20 cellular contexts compared by ENCODE assay signal in genomic region chr6:164826831-164827468, GRCh38.
A peak's percentile ranks its signal among the peaks of the same experiment; 100 is the strongest.
DNase-seq lines count a peak whose midpoint lies in the region; ATAC-seq, FAIRE-seq and TF ChIP-seq lines count a peak whose summit lies in the region.
"Had no signal": no experiment of that assay in that cellular context is flagged by ENCODE, and none has a peak within 500 bp of the region (broad histone marks: within the 10 kb centered on the region; RNA-seq: fewer than 3 reads in every experiment).

No MANE protein-coding gene starts in this region.

- no peak overlapping the region for H4K5ac ChIP-seq in H1 (ENCODE audit: insufficient read length, low read depth, low read length)

- H3K27ac Mint-ChIP-seq in activated CD4-positive, alpha-beta memory T cell treated with anti-CD3 and anti-CD28 coated beads, Interleukin-2, amount 10 ng/mL, durations not matched to agents 7 days and 5 days: no peak overlapping the region
- H3K27ac Mint-ChIP-seq: activated CD4-positive, alpha-beta T cell treated with anti-CD3 and anti-CD28 coated beads for 36 hours; CD4-positive, CD25-positive, alpha-beta regulatory T cell; HFFc6; stimulated activated naive CD8-positive, alpha-beta T cell treated with anti-CD3 and anti-CD28 coated beads, Interleukin-15, amount 100 ng/mL, for 72 hours had no signal

- no peaks in the 10 kb centered on the region for H3K36me3 Mint-ChIP-seq in activated CD4-positive, alpha-beta memory T cell treated with anti-CD3 and anti-CD28 coated beads, Interleukin-2, amount 10 ng/mL, durations not matched to agents 7 days and 5 days (ENCODE audit: low read depth)
- H3K36me3 Mint-ChIP-seq: CD4-positive, CD25-positive, alpha-beta regulatory T cell had no signal

- no peaks in the 10 kb centered on the region for H3K23me2 ChIP-seq in H1 (ENCODE audit: low read depth, low read length)

- H3K4me3 Mint-ChIP-seq in activated CD4-positive, alpha-beta memory T cell treated with anti-CD3 and anti-CD28 coated beads, Interleukin-2, amount 10 ng/mL, durations not matched to agents 7 days and 5 days: no peak overlapping the region
- H3K4me3 Mint-ChIP-seq: activated CD4-positive, alpha-beta T cell treated with anti-CD3 and anti-CD28 coated beads for 36 hours; CD4-positive, CD25-positive, alpha-beta regulatory T cell; HFFc6; stimulated activated naive CD8-positive, alpha-beta T cell treated with anti-CD3 and anti-CD28 coated beads, Interleukin-15, amount 100 ng/mL, for 72 hours had no signal

- H3K36me3 ChIP-seq in H1 (ENCODE audit: control insufficient read depth in 2 of 4, insufficient read depth in 4 of 4, low read length in 3 of 4): no peaks in the 10 kb centered on the region
- H3K36me3 ChIP-seq: upper lobe of left lung had no signal

- no peaks in the 10 kb centered on the region for H3K27me3 ChIP-seq in H1 (replicated peaks in 1 of 4; ENCODE audit: control insufficient read depth in 3 of 4, extremely low read depth in 1 of 4, insufficient read depth in 3 of 4, low read length in 3 of 4)
- H3K27me3 ChIP-seq: hepatocyte, upper lobe of left lung had no signal

- DNase-seq in NCI-H2107 treated with DMSO at 0.1 percent for 48 hours (lab: John Stamatoyannopoulos, UW; ENCODE audit: unreplicated experiment) (peak; percentile 14), NCI-H2107 (lab: John Stamatoyannopoulos, UW) (no peak), NCI-H460 (ENCODE audit: extremely low read depth, low read depth) (peak; percentile 7), H1 (ENCODE audit: low read depth in 1 of 2, low spot score in 2 of 2) (no peak), sciatic nerve (ENCODE audit: low spot score) (no peak), DMS79 treated with DMSO at 0.1 percent for 48 hours (lab: John Stamatoyannopoulos, UW) (no peak), GM19240 (ENCODE audit: insufficient read length, low spot score) (no peak)
- no peak for DNase-seq in activated CD4-positive, alpha-beta memory T cell treated with anti-CD3 and anti-CD28 coated beads, Interleukin-2, amount 10 ng/mL, durations not matched to agents 7 days and 5 days
- DNase-seq: activated CD4-positive, alpha-beta T cell treated with anti-CD3 and anti-CD28 coated beads for 36 hours; activated gamma-delta T cell; CD4-positive, CD25-positive, alpha-beta regulatory T cell; cerebellar nuclear complex; effector memory CD4-positive, alpha-beta T cell; HFFc6; islet precursor cell; NCI-H446; stimulated activated naive CD8-positive, alpha-beta T cell treated with anti-CD3 and anti-CD28 coated beads, Interleukin-15, amount 100 ng/mL, for 72 hours; upper lobe of left lung had no signal

- TF ChIP-seq CTCF in H1 (IDR thresholded peaks at IDR 0.05; ENCODE audit: control extremely low read depth in 1 of 3, insufficient read depth in 1 of 3, low read depth in 1 of 3, low read length in 3 of 3): no peak

- H3K79me2 ChIP-seq in H1 (ENCODE audit: control insufficient read depth in 1 of 2, insufficient read depth in 2 of 2, low read length in 2 of 2): no peaks in the 10 kb centered on the region
- H3K79me2 ChIP-seq: hepatocyte had no signal

- no peak overlapping the region for H2BK15ac ChIP-seq in H1 (ENCODE audit: low read length)

- H3K9me3 Mint-ChIP-seq in activated CD4-positive, alpha-beta memory T cell treated with anti-CD3 and anti-CD28 coated beads, Interleukin-2, amount 10 ng/mL, durations not matched to agents 7 days and 5 days: peaks cover 4% of the 10 kb centered on the region

- H3K9ac ChIP-seq in H1 (replicated peaks in 1 of 4; ENCODE audit: extremely low read depth in 1 of 4, low read depth in 3 of 4, low read length in 3 of 4): no peak overlapping the region

- H3K79me1 ChIP-seq in H1 (ENCODE audit: low read depth, low read length): no peaks in the 10 kb centered on the region

- H3K27me3 Mint-ChIP-seq in activated CD4-positive, alpha-beta memory T cell treated with anti-CD3 and anti-CD28 coated beads, Interleukin-2, amount 10 ng/mL, durations not matched to agents 7 days and 5 days: no peaks in the 10 kb centered on the region
- H3K27me3 Mint-ChIP-seq: activated CD4-positive, alpha-beta T cell treated with anti-CD3 and anti-CD28 coated beads for 36 hours; CD4-positive, CD25-positive, alpha-beta regulatory T cell; stimulated activated naive CD8-positive, alpha-beta T cell treated with anti-CD3 and anti-CD28 coated beads, Interleukin-15, amount 100 ng/mL, for 72 hours had no signal

- no peak overlapping the region for H3K56ac ChIP-seq in H1 (replicated peaks; ENCODE audit: insufficient read length, low read depth, low read length)

- H3K14ac ChIP-seq in H1 (ENCODE audit: insufficient read length): no peak overlapping the region

- H3K18ac ChIP-seq in H1 (ENCODE audit: extremely low read depth, low read length): no peak overlapping the region

- H2BK20ac ChIP-seq in H1 (ENCODE audit: low read length): no peak overlapping the region

- no peak overlapping the region for H2BK120ac ChIP-seq in H1 (replicated peaks; ENCODE audit: low read depth, low read length)

- no peaks in the 10 kb centered on the region for H3K4me1 ChIP-seq in H1 (replicated peaks in 1 of 4; ENCODE audit: control insufficient read depth in 3 of 4, insufficient read depth in 4 of 4, low read length in 3 of 4)
- H3K4me1 ChIP-seq: upper lobe of left lung had no signal

- no peak for FAIRE-seq in H1 (lab: Jason Lieb, UNC)
- FAIRE-seq: GM18507 had no signal

- H3K9me3 ChIP-seq in H1 (ENCODE audit: insufficient read depth in 2 of 2, low read depth in 1 of 2, low read length in 1 of 2): no peaks in the 10 kb centered on the region
- H3K9me3 ChIP-seq: upper lobe of left lung had no signal

- peak; percentile 39 for ATAC-seq in sciatic nerve
- ATAC-seq: activated CD4-positive, alpha-beta T cell treated with anti-CD3 and anti-CD28 coated beads for 36 hours; stimulated activated naive CD8-positive, alpha-beta T cell treated with anti-CD3 and anti-CD28 coated beads, Interleukin-15, amount 100 ng/mL, for 72 hours had no signal

- H2BK12ac ChIP-seq in H1 (ENCODE audit: low read depth, low read length): no peak overlapping the region

- no peak overlapping the region for H3K27ac ChIP-seq in H1 (ENCODE audit: low read depth, low read length)
- H3K27ac ChIP-seq: hepatocyte, upper lobe of left lung had no signal

- no peak overlapping the region for H2AK5ac ChIP-seq in H1 (ENCODE audit: low read depth, low read length)

- no peak overlapping the region for H2BK5ac ChIP-seq in H1 (ENCODE audit: low read depth, low read length)

- H3K23ac ChIP-seq in H1 (ENCODE audit: insufficient read length): no peak overlapping the region

- TF ChIP-seq RAD21 in H1 (IDR thresholded peaks at IDR 0.05 in 1 of 2, conservative IDR thresholded peaks at IDR 0.05 in 1 of 2; ENCODE audit: low read depth in 2 of 2, low read length in 2 of 2): no peak

- intact Hi-C loops in sciatic nerve (cut with DNase I): no loop called here

- H2AFZ ChIP-seq in H1 (ENCODE audit: low read length): peak overlapping the region; percentile 95; the same call in 1 of the 2 replicates
- H2AFZ ChIP-seq: hepatocyte had no signal

- no peak for TF ChIP-seq POLR2A in H1 (IDR thresholded peaks at IDR 0.05; ENCODE audit: control extremely low read depth in 1 of 2, low read depth in 2 of 2, low read length in 2 of 2)

- no peak overlapping the region for H3K4ac ChIP-seq in H1 (replicated peaks; ENCODE audit: insufficient read length, low read depth, low read length)

- H4K91ac ChIP-seq in H1 (replicated peaks; ENCODE audit: insufficient read length, low read length): no peak overlapping the region

- no peak for TF ChIP-seq EP300 in H1 (IDR thresholded peaks at IDR 0.05; ENCODE audit: borderline replicate concordance in 1 of 2, low read depth in 2 of 2, low read length in 2 of 2)

- no peak overlapping the region for H4K8ac ChIP-seq in H1 (ENCODE audit: extremely low read depth, insufficient read depth, low read length)

- POLR2A ChIA-PET in H1 (lab: Charles Lee; ENCODE audit: partially characterized antibody): no interaction called here
- POLR2A ChIA-PET in activated CD4-positive, alpha-beta memory T cell treated with anti-CD3 and anti-CD28 coated beads, Interleukin-2, amount 10 ng/mL, durations not matched to agents 7 days and 5 days (lab: Charles Lee): no interaction called here

- 94% methylated on average over 11 of the region's 11 CpGs; no CpG with 5 or more reads in 1 of the 2 experiments for WGBS in H1 (ENCODE audit: extremely low coverage in 1 of 2, insufficient coverage in 1 of 2, insufficient read length in 1 of 2, insufficient replicate concordance in 2 of 2, low coverage in 1 of 2, low lambda C conversion rate in 2 of 2, missing lambda C conversion rate in 1 of 2), 2 experiments

- H3K4me1 Mint-ChIP-seq in activated CD4-positive, alpha-beta memory T cell treated with anti-CD3 and anti-CD28 coated beads, Interleukin-2, amount 10 ng/mL, durations not matched to agents 7 days and 5 days: no peaks in the 10 kb centered on the region
- H3K4me1 Mint-ChIP-seq: activated CD4-positive, alpha-beta T cell treated with anti-CD3 and anti-CD28 coated beads for 36 hours; CD4-positive, CD25-positive, alpha-beta regulatory T cell; stimulated activated naive CD8-positive, alpha-beta T cell treated with anti-CD3 and anti-CD28 coated beads, Interleukin-15, amount 100 ng/mL, for 72 hours had no signal

- CTCF ChIA-PET in H1 (lab: Charles Lee; ENCODE audit: partially characterized antibody): interaction anchor here (0.6 to 1.4 kb wide), 4 partner anchors 14 to 717 kb away, joined by 3 to 4 read pairs (median 3); no protein-coding TSS in a partner anchor
- CTCF ChIA-PET in activated CD4-positive, alpha-beta memory T cell treated with anti-CD3 and anti-CD28 coated beads, Interleukin-2, amount 10 ng/mL, durations not matched to agents 7 days and 5 days (lab: Charles Lee): no interaction called here

- H3K4me2 ChIP-seq in H1 (ENCODE audit: insufficient read depth in 1 of 2, low read depth in 2 of 2, low read length in 2 of 2): no peak overlapping the region
- H3K4me2 ChIP-seq: hepatocyte had no signal

- no peaks in the 10 kb centered on the region for H4K20me1 ChIP-seq in H1 (replicated peaks in 1 of 2; ENCODE audit: control insufficient read depth in 1 of 2, insufficient read depth in 2 of 2, low read length in 2 of 2)

- H3K4me3 ChIP-seq in H1 (ENCODE audit: extremely low read depth in 1 of 4, insufficient read depth in 2 of 4, low read depth in 3 of 4, low read length in 4 of 4): no peak overlapping the region
- H3K4me3 ChIP-seq: hepatocyte, upper lobe of left lung had no signal

TF ChIP-seq in H1, 55 proteins besides CTCF, POLR2A, EP300 and RAD21 (continues in another document):
- TF ChIP-seq USF2 (IDR thresholded peaks at IDR 0.05; ENCODE audit: low read length) (no peak), CHD2 (IDR thresholded peaks at IDR 0.05; ENCODE audit: low read length) (no peak), EGR1 (IDR thresholded peaks at IDR 0.05; ENCODE audit: borderline replicate concordance, low read depth, low read length) (no peak), RBBP5 (IDR thresholded peaks at IDR 0.05; ENCODE audit: borderline replicate concordance, low read depth, low read length) (no peak)

Comparison
In these comparisons a context has a peak if more than half of its experiments do, and no peak if none do; other contexts are left out.
1. DNase-seq: peak in NCI-H2107 treated with DMSO at 0.1 percent for 48 hours (single experiment) and NCI-H460 (single experiment); none in NCI-H2107 (single experiment), H1 (0 of 2), sciatic nerve (single experiment), DMS79 treated with DMSO at 0.1 percent for 48 hours (single experiment), GM19240 (single experiment) and activated CD4-positive, alpha-beta memory T cell treated with anti-CD3 and anti-CD28 coated beads, Interleukin-2, amount 10 ng/mL, durations not matched to agents 7 days and 5 days (single experiment).